ENCODE assay signal across 16 cellular contexts in the genomic region with DNA sequence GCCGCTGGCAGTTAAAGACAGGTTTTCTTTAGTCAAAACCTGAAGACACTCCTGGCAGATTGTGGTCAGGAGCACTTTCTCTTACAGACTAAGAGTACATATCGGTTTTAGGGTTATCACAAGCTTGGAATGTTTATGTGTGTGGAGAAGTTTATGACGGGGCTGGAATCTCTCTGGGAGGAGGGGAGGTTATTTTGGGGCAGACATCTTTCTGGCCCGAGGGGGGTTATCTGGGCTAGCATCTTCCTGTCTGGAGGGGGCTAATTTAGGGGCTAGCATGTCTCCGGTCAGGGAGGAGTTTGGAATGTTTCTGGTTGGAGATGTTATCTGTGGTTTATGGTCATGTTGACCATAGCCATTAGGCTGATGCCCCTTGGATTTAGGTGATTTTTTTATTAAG.
DNase-seq lines count a peak whose midpoint lies in the region; ATAC-seq and TF ChIP-seq lines count a peak whose summit lies in the region.
"Had no signal": no experiment of that assay in that cellular context is flagged by ENCODE, and none has a peak within 500 bp of the region (broad histone marks: within the 10 kb centered on the region; RNA-seq: fewer than 3 reads in every experiment).

No MANE protein-coding gene starts in this region.

- H3K4me3 Mint-ChIP-seq in dendritic cell treated with granulocyte-macrophage colony-stimulating factor and Interleukin-4, amounts not matched to agents 40 ng/mL and 50 ng/mL, for 4 days, result no peak overlapping the region
- no peak overlapping the region for H3K4me3 Mint-ChIP-seq in mesothelial cell of epicardium
- no peak overlapping the region for H3K4me3 Mint-ChIP-seq in neural progenitor cell
- no peak overlapping the region for H3K4me3 Mint-ChIP-seq in activated CD8-positive, alpha-beta memory T cell treated with anti-CD3 and anti-CD28 coated beads, Interleukin-2, amount 10 ng/mL, durations not matched to agents 7 days and 5 days
- H3K4me3 Mint-ChIP-seq: CD4-positive, alpha-beta memory T cell had no signal

- no peaks in the 10 kb centered on the region for H3K36me3 Mint-ChIP-seq in dendritic cell treated with granulocyte-macrophage colony-stimulating factor and Interleukin-4, amounts not matched to agents 40 ng/mL and 50 ng/mL, for 4 days (ENCODE audit: low read depth)
- H3K36me3 Mint-ChIP-seq in mesothelial cell of epicardium, result no peaks in the 10 kb centered on the region
- H3K36me3 Mint-ChIP-seq in neural progenitor cell, result no peaks in the 10 kb centered on the region
- H3K36me3 Mint-ChIP-seq in activated CD8-positive, alpha-beta memory T cell treated with anti-CD3 and anti-CD28 coated beads, Interleukin-2, amount 10 ng/mL, durations not matched to agents 7 days and 5 days, result no peaks in the 10 kb centered on the region
- H3K36me3 Mint-ChIP-seq: CD4-positive, alpha-beta memory T cell had no signal

- no peak for TF ChIP-seq CTCF in mesothelial cell of epicardium (IDR thresholded peaks at IDR 0.05; ENCODE audit: unreplicated experiment)
- TF ChIP-seq CTCF in lower leg skin (IDR thresholded peaks at IDR 0.05), result no peak
- TF ChIP-seq CTCF in neural progenitor cell (IDR thresholded peaks at IDR 0.05), result no peak

- intact Hi-C loops in dendritic cell treated with granulocyte-macrophage colony-stimulating factor and Interleukin-4, amounts not matched to agents 40 ng/mL and 50 ng/mL, for 4 days (cut with micrococcal nuclease), result loop anchor here (5.0 to 10.0 kb wide), 2 partner anchors 140 to 147 kb away; a partner anchor contains a TSS
- intact Hi-C loops in lower leg skin (cut with DNase I; ENCODE audit: low total_unique reads), result no loop called here

- no peaks in the 10 kb centered on the region for H3K27me3 ChIP-seq in neural progenitor cell

- no peak overlapping the region for H3K4me3 ChIP-seq in lower leg skin (ENCODE audit: low read depth, poor library complexity, severe bottlenecking)
- H3K4me3 ChIP-seq in neural progenitor cell, result no peak overlapping the region
- H3K4me3 ChIP-seq: SK-N-MC had no signal

- CTCF ChIA-PET in activated CD8-positive, alpha-beta memory T cell treated with anti-CD3 and anti-CD28 coated beads, Interleukin-2, amount 10 ng/mL, durations not matched to agents 7 days and 5 days (lab: Charles Lee), result no interaction called here

- H3K27ac ChIP-seq in neural progenitor cell, result no peak overlapping the region
- H3K27ac ChIP-seq: SK-N-MC had no signal

- no peak overlapping the region for H2AFZ ChIP-seq in neural progenitor cell (replicated peaks)

- H3F3A ChIP-seq in neural progenitor cell (ENCODE audit: low read depth), result no peaks in the 10 kb centered on the region

- 44 to 48% methylated on average over 5 of the region's 5 CpGs for WGBS in lower leg skin, 2 donors

- no peaks in the 10 kb centered on the region for H3K79me2 ChIP-seq in neural progenitor cell (ENCODE audit: low read depth)

- DNase-seq in EH (ENCODE audit: low read depth) (peak; percentile 83), M059J (ENCODE audit: low read depth) (peak; percentile 46), mesothelial cell of epicardium (ENCODE audit: low spot score in 2 of 2, unreplicated experiment in 2 of 2) (no peak), lower leg skin (ENCODE audit: low spot score in 2 of 2) (no peak), neural progenitor cell (ENCODE audit: low spot score) (no peak)
- DNase-seq in activated CD8-positive, alpha-beta memory T cell treated with anti-CD3 and anti-CD28 coated beads, Interleukin-2, amount 10 ng/mL, durations not matched to agents 7 days and 5 days, result no peak
- no peak for DNase-seq in activated CD8-positive, alpha-beta memory T cell treated with anti-CD3 and anti-CD28 coated beads for 24 hours
- DNase-seq: ACHN; CD4-positive, alpha-beta memory T cell; NCI-H2029; NCI-H2227 treated with DMSO at 0.1 percent for 48 hours; NCI-H69 had no signal

- no peaks in the 10 kb centered on the region for H3K4me1 ChIP-seq in neural progenitor cell

- H3K9me3 ChIP-seq in neural progenitor cell (ENCODE audit: low read depth), result no peaks in the 10 kb centered on the region

- peaks cover 41% of the 10 kb centered on the region for H3K4me1 Mint-ChIP-seq in dendritic cell treated with granulocyte-macrophage colony-stimulating factor and Interleukin-4, amounts not matched to agents 40 ng/mL and 50 ng/mL, for 4 days (ENCODE audit: low read depth)
- peaks cover 7% of the 10 kb centered on the region for H3K4me1 Mint-ChIP-seq in mesothelial cell of epicardium
- no peaks in the 10 kb centered on the region for H3K4me1 Mint-ChIP-seq in neural progenitor cell
- H3K4me1 Mint-ChIP-seq in activated CD8-positive, alpha-beta memory T cell treated with anti-CD3 and anti-CD28 coated beads, Interleukin-2, amount 10 ng/mL, durations not matched to agents 7 days and 5 days, result peaks cover 4% of the 10 kb centered on the region

- no peak for ATAC-seq in activated CD8-positive, alpha-beta memory T cell treated with anti-CD3 and anti-CD28 coated beads, Interleukin-2, amount 10 ng/mL, durations not matched to agents 7 days and 5 days
- ATAC-seq: HepG2, Right ventricle myocardium inferior had no signal

- H3K27ac Mint-ChIP-seq in dendritic cell treated with granulocyte-macrophage colony-stimulating factor and Interleukin-4, amounts not matched to agents 40 ng/mL and 50 ng/mL, for 4 days, result peak overlapping the region; percentile 80
- H3K27ac Mint-ChIP-seq in mesothelial cell of epicardium (peak overlapping the region; percentile 4), neural progenitor cell (no peak overlapping the region)
- H3K27ac Mint-ChIP-seq in activated CD8-positive, alpha-beta memory T cell treated with anti-CD3 and anti-CD28 coated beads, Interleukin-2, amount 10 ng/mL, durations not matched to agents 7 days and 5 days, result no peak overlapping the region

- H3K9ac ChIP-seq in neural progenitor cell, result no peak overlapping the region

- no peaks in the 10 kb centered on the region for H4K20me1 ChIP-seq in neural progenitor cell (ENCODE audit: low read depth)

- no peaks in the 10 kb centered on the region for H3K27me3 Mint-ChIP-seq in dendritic cell treated with granulocyte-macrophage colony-stimulating factor and Interleukin-4, amounts not matched to agents 40 ng/mL and 50 ng/mL, for 4 days
- H3K27me3 Mint-ChIP-seq in mesothelial cell of epicardium (ENCODE audit: low read depth) (no peaks in the 10 kb centered on the region), neural progenitor cell (ENCODE audit: insufficient read depth, low read depth) (no peaks in the 10 kb centered on the region)
- peaks cover 4% of the 10 kb centered on the region for H3K27me3 Mint-ChIP-seq in activated CD8-positive, alpha-beta memory T cell treated with anti-CD3 and anti-CD28 coated beads, Interleukin-2, amount 10 ng/mL, durations not matched to agents 7 days and 5 days

- H3K9me3 Mint-ChIP-seq in dendritic cell treated with granulocyte-macrophage colony-stimulating factor and Interleukin-4, amounts not matched to agents 40 ng/mL and 50 ng/mL, for 4 days, result no peaks in the 10 kb centered on the region
- H3K9me3 Mint-ChIP-seq in mesothelial cell of epicardium, result peaks cover 8% of the 10 kb centered on the region
- no peaks in the 10 kb centered on the region for H3K9me3 Mint-ChIP-seq in neural progenitor cell
- H3K9me3 Mint-ChIP-seq in activated CD8-positive, alpha-beta memory T cell treated with anti-CD3 and anti-CD28 coated beads, Interleukin-2, amount 10 ng/mL, durations not matched to agents 7 days and 5 days (ENCODE audit: low read depth), result no peaks in the 10 kb centered on the region
- H3K9me3 Mint-ChIP-seq: CD4-positive, alpha-beta memory T cell had no signal

- no peak for TF ChIP-seq POLR2A in lower leg skin (IDR thresholded peaks at IDR 0.05)

- H3K36me3 ChIP-seq in neural progenitor cell, result no peaks in the 10 kb centered on the region

- no peak overlapping the region for H3K4me2 ChIP-seq in neural progenitor cell

Comparison
In these comparisons a context has a peak if more than half of its experiments do, and no peak if none do; other contexts are left out.
1. DNase-seq: peak in EH (single experiment) and M059J (single experiment); none in mesothelial cell of epicardium (0 of 2), lower leg skin (0 of 2), neural progenitor cell (single experiment), activated CD8-positive, alpha-beta memory T cell treated with anti-CD3 and anti-CD28 coated beads, Interleukin-2, amount 10 ng/mL, durations not matched to agents 7 days and 5 days (single experiment) and activated CD8-positive, alpha-beta memory T cell treated with anti-CD3 and anti-CD28 coated beads for 24 hours (single experiment).
2. H3K27ac Mint-ChIP-seq: peak in dendritic cell treated with granulocyte-macrophage colony-stimulating factor and Interleukin-4, amounts not matched to agents 40 ng/mL and 50 ng/mL, for 4 days (single experiment) and mesothelial cell of epicardium (single experiment); none in neural progenitor cell (single experiment) and activated CD8-positive, alpha-beta memory T cell treated with anti-CD3 and anti-CD28 coated beads, Interleukin-2, amount 10 ng/mL, durations not matched to agents 7 days and 5 days (single experiment).